9 cellular contexts compared by ENCODE assay signal in genomic region chr11:43920598-43921419, GRCh38. TPM values are rescaled to one million over a fixed set of nuclear protein-coding genes. Genes with fewer than 3 reads are reported as not detected.
DNase-seq lines count a peak whose midpoint lies in the region; ATAC-seq lines count a peak whose summit lies in the region.
"Had no signal": no experiment of that assay in that cellular context is flagged by ENCODE, and none has a peak within 500 bp of the region (broad histone marks: within the 10 kb centered on the region; RNA-seq: fewer than 3 reads in every experiment).

No MANE protein-coding gene starts in this region.

- H3K36me3 Mint-ChIP-seq in T-helper 2 cell treated with Interferon-gamma antibody and Interleukin-4, amounts not matched to agents 5 μg/mL and 100 μg/mL, for 36 hours (ENCODE audit: low read depth), result peaks cover 7% of the 10 kb centered on the region
- H3K36me3 Mint-ChIP-seq in activated naive CD4-positive, alpha-beta T cell treated with anti-CD3 and anti-CD28 coated beads, Interleukin-2, amount 50 U/mL, for 72 hours, result peaks cover 0 to 20% of the 10 kb centered on the region in 2 donors

- H3K9me3 Mint-ChIP-seq in T-helper 2 cell treated with Interferon-gamma antibody and Interleukin-4, amounts not matched to agents 5 μg/mL and 100 μg/mL, for 36 hours, result no peaks in the 10 kb centered on the region
- no peaks in the 10 kb centered on the region for H3K9me3 Mint-ChIP-seq in activated naive CD4-positive, alpha-beta T cell treated with anti-CD3 and anti-CD28 coated beads, Interleukin-2, amount 50 U/mL, for 72 hours
- H3K9me3 Mint-ChIP-seq: CD4-positive, CD25-positive, alpha-beta regulatory T cell had no signal

- peak overlapping the region; percentile 9 for H3K27ac ChIP-seq in temporal lobe (ENCODE audit: low read depth, low read length)

- peaks cover 4% of the 10 kb centered on the region for H3K4me1 Mint-ChIP-seq in T-helper 2 cell treated with Interferon-gamma antibody and Interleukin-4, amounts not matched to agents 5 μg/mL and 100 μg/mL, for 36 hours (ENCODE audit: low read depth)

- peak; percentile 30 for DNase-seq in T-helper 2 cell treated with Interferon-gamma antibody and Interleukin-4, amounts not matched to agents 5 μg/mL and 100 μg/mL, for 36 hours (ENCODE audit: low spot score)
- DNase-seq in T-helper 2 cell (no peak), HS-5 (ENCODE audit: low read depth) (peak; percentile 100), hepatic stellate cell (ENCODE audit: low spot score) (peak; percentile 92), DMS79 (lab: John Stamatoyannopoulos, UW) (no peak), SKM-1 (lab: John Stamatoyannopoulos, UW; ENCODE audit: unreplicated experiment) (no peak)
- DNase-seq in activated naive CD4-positive, alpha-beta T cell treated with anti-CD3 and anti-CD28 coated beads, Interleukin-2, amount 50 U/mL, for 72 hours (ENCODE audit: low spot score in 2 of 2), result peak in 1 of 2 donors; percentile 22
- DNase-seq: CD4-positive, CD25-positive, alpha-beta regulatory T cell had no signal

- H3K27ac Mint-ChIP-seq in T-helper 2 cell treated with Interferon-gamma antibody and Interleukin-4, amounts not matched to agents 5 μg/mL and 100 μg/mL, for 36 hours, result no peak overlapping the region
- peak overlapping the region; percentile 24 to 85 for H3K27ac Mint-ChIP-seq in activated naive CD4-positive, alpha-beta T cell treated with anti-CD3 and anti-CD28 coated beads, Interleukin-2, amount 50 U/mL, for 72 hours

- H3K4me3 Mint-ChIP-seq in T-helper 2 cell treated with Interferon-gamma antibody and Interleukin-4, amounts not matched to agents 5 μg/mL and 100 μg/mL, for 36 hours, result no peak overlapping the region
- H3K4me3 Mint-ChIP-seq: CD4-positive, CD25-positive, alpha-beta regulatory T cell had no signal

- H3K27me3 Mint-ChIP-seq in T-helper 2 cell treated with Interferon-gamma antibody and Interleukin-4, amounts not matched to agents 5 μg/mL and 100 μg/mL, for 36 hours (ENCODE audit: low read depth), result no peaks in the 10 kb centered on the region
- H3K27me3 Mint-ChIP-seq: CD4-positive, CD25-positive, alpha-beta regulatory T cell had no signal

- ATAC-seq in activated naive CD4-positive, alpha-beta T cell treated with anti-CD3 and anti-CD28 coated beads, Interleukin-2, amount 50 U/mL, for 72 hours, result peak; percentile 97 to 98

RNA-seq across cellular contexts. Expression of gene C11orf96, which starts 21.6 kb away (rescaled TPM):
- under 1 TPM; 0.11 to 0.49 TPM for total RNA-seq in activated naive CD4-positive, alpha-beta T cell treated with anti-CD3 and anti-CD28 coated beads, Interleukin-2, amount 50 U/mL, for 72 hours
- total RNA-seq in temporal lobe, result 10.8 TPM

RNA-seq across cellular contexts. Expression of gene ALKBH3, which starts 40.2 kb away (rescaled TPM):
- 10 to 100 TPM; 35.5 to 42.3 TPM for total RNA-seq in activated naive CD4-positive, alpha-beta T cell treated with anti-CD3 and anti-CD28 coated beads, Interleukin-2, amount 50 U/mL, for 72 hours
- 12.8 TPM for total RNA-seq in temporal lobe

Comparison
In these comparisons a context has a peak if more than half of its experiments do, and no peak if none do; other contexts are left out.
1. DNase-seq: peak in T-helper 2 cell treated with Interferon-gamma antibody and Interleukin-4, amounts not matched to agents 5 μg/mL and 100 μg/mL, for 36 hours (single experiment), HS-5 (single experiment) and hepatic stellate cell (single experiment); none in T-helper 2 cell (0 of 5), DMS79 (single experiment) and SKM-1 (single experiment).